ENCODE assay signal across 20 cellular contexts in the genomic region with DNA sequence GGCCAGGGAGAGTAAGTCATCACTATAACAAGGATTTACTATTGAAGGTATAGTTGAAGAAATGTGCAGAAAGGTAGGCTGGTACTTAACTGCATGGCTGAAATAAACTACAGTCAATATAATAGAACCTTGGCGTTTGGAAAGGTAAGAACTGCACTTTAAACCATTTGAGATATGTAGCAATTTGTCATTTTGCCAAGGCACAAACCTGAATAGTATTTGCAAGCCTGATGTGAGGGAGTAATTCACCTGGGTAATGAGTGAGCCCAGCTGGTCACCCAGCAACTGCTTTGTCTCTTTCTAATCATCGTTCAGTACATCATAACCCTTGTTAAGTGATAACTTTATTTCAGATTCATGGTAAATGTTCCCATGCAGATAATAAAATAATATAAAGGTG.
"Had no signal": no experiment of that assay in that cellular context is flagged by ENCODE, and none has a peak within 500 bp of the region (broad histone marks: within the 10 kb centered on the region; RNA-seq: fewer than 3 reads in every experiment).

No MANE protein-coding gene starts in this region.

- ATAC-seq: activated CD4-positive, CD25-positive, alpha-beta regulatory T cell treated with anti-CD3 and anti-CD28 coated beads, Interleukin-2, amount 50 U/mL, for 24 hours; activated CD8-positive, alpha-beta memory T cell treated with anti-CD3 and anti-CD28 coated beads, Interleukin-2, amount 10 ng/mL, durations not matched to agents 7 days and 5 days; activated CD8-positive, alpha-beta T cell treated with anti-CD3 and anti-CD28 coated beads for 36 hours; activated naive CD4-positive, alpha-beta T cell treated with anti-CD3 and anti-CD28 coated beads, Interleukin-2, amount 50 U/mL, for 72 hours; effector memory CD8-positive, alpha-beta T cell; esophagus mucosa; natural killer cell had no signal

- DNase-seq: activated CD4-positive, alpha-beta T cell treated with anti-CD3 and anti-CD28 coated beads, Interleukin-2, amount 10 ng/mL, durations not matched to agents 24 days and 14 days; activated CD8-positive, alpha-beta memory T cell treated with anti-CD3 and anti-CD28 coated beads, Interleukin-2, amount 10 ng/mL, durations not matched to agents 7 days and 5 days; activated CD8-positive, alpha-beta T cell treated with anti-CD3 and anti-CD28 coated beads for 36 hours; activated gamma-delta T cell; activated T-cell treated with anti-CD3 and anti-CD28 coated beads for 4 hours; colonic mucosa; dorsolateral prefrontal cortex; effector memory CD8-positive, alpha-beta T cell; foreskin melanocyte; left ventricle myocardium inferior; natural killer cell; sigmoid colon; stimulated activated CD4-positive, alpha-beta T cell treated with anti-CD3 and anti-CD28 coated beads, Interleukin-4, amount 100 ng/mL, for 24 hours; stimulated activated naive CD4-positive, alpha-beta T cell treated with Interleukin-2 at 50 U/mL for 16 hours; upper lobe of left lung had no signal

- FAIRE-seq: astrocyte, endothelial cell of umbilical vein had no signal
